In the genomic region with DNA sequence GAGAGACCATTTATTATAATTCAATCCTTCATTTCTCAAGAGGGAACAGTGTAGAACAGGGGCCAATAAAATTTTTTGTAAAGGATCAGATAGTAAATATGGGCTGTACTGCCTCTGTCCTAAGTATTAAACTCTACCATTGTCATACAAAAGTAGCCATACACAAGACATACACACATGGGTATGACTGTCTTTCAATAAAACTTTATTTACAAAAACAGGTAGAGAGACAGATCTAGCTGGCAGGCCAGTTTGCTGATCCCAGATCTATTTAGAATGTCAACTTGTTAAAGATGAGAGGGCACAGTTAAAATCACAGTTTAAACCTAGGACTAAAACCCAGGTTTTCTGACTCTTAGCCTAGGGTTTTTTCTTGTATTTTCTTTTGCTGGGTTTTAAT, we compare ENCODE assay signal across 23 cellular contexts.
"Had no signal": no experiment of that assay in that cellular context is flagged by ENCODE, and none has a peak within 500 bp of the region (broad histone marks: within the 10 kb centered on the region; RNA-seq: fewer than 3 reads in every experiment).

No MANE protein-coding gene starts in this region.

- ATAC-seq: sciatic nerve had no signal

- H3K27me3 Mint-ChIP-seq: effector memory CD8-positive, alpha-beta T cell; stimulated activated naive B cell treated with anti-CD40 and anti-IgM and Interleukin-4, amounts not matched to agents 10 μg/mL and 1 μg/mL and 100 μg/mL, for 72 hours had no signal

- DNase-seq: activated CD4-positive, alpha-beta T cell treated with anti-CD3 and anti-CD28 coated beads, Interleukin-2, amount 50 U/mL, for 4 hours; activated CD8-positive, alpha-beta memory T cell treated with anti-CD3 and anti-CD28 coated beads for 24 hours; activated naive CD4-positive, alpha-beta T cell treated with anti-CD3 and anti-CD28 coated beads, Interleukin-2, amount 50 U/mL, for 16 hours; amniotic stem cell; cortex of kidney; gastrocnemius medialis; glutamatergic neuron; left lung; lower lobe of right lung; stimulated activated CD4-positive, alpha-beta T cell treated with anti-CD3 and anti-CD28 coated beads, Interleukin-12 subunit alpha, Interleukin-12 subunit beta, amount 100 ng/mL, for 4 hours; stimulated activated CD4-positive, alpha-beta T cell treated with anti-CD3 and anti-CD28 coated beads, Interleukin-4, amount 100 ng/mL, for 1 hour; stimulated activated naive B cell treated with anti-CD40 and anti-IgM and Interleukin-4, amounts not matched to agents 10 μg/mL and 1 μg/mL and 100 μg/mL, for 72 hours; stomach; T-helper 9 cell; tibial artery; upper lobe of right lung had no signal

- H3K4me1 ChIP-seq: lower lobe of right lung had no signal

- H3K27me3 ChIP-seq: brain microvascular endothelial cell, gastrocnemius medialis, left lung, neutrophil, stomach, tibial artery, upper lobe of right lung had no signal

- H3K9me3 ChIP-seq: gastrocnemius medialis, left lung, lower lobe of right lung, neutrophil, stomach, tibial artery, upper lobe of right lung had no signal

- H3K9me3 Mint-ChIP-seq: effector memory CD8-positive, alpha-beta T cell; nephron; stimulated activated naive B cell treated with anti-CD40 and anti-IgM and Interleukin-4, amounts not matched to agents 10 μg/mL and 1 μg/mL and 100 μg/mL, for 72 hours had no signal

- H3K27ac Mint-ChIP-seq: nephron had no signal

- H3K4me3 ChIP-seq: gastrocnemius medialis, left lung, lower lobe of right lung, skin epidermis, stomach, tibial artery, upper lobe of right lung had no signal

- H3K4me1 Mint-ChIP-seq: nephron had no signal

- H3K4me3 Mint-ChIP-seq: effector memory CD8-positive, alpha-beta T cell; nephron; stimulated activated naive B cell treated with anti-CD40 and anti-IgM and Interleukin-4, amounts not matched to agents 10 μg/mL and 1 μg/mL and 100 μg/mL, for 72 hours had no signal

- H3K27ac ChIP-seq: brain microvascular endothelial cell, gastrocnemius medialis, left lung, lower lobe of right lung, neutrophil, skin epidermis, stomach, tibial artery, upper lobe of right lung, VCaP had no signal
